In the genomic region with DNA sequence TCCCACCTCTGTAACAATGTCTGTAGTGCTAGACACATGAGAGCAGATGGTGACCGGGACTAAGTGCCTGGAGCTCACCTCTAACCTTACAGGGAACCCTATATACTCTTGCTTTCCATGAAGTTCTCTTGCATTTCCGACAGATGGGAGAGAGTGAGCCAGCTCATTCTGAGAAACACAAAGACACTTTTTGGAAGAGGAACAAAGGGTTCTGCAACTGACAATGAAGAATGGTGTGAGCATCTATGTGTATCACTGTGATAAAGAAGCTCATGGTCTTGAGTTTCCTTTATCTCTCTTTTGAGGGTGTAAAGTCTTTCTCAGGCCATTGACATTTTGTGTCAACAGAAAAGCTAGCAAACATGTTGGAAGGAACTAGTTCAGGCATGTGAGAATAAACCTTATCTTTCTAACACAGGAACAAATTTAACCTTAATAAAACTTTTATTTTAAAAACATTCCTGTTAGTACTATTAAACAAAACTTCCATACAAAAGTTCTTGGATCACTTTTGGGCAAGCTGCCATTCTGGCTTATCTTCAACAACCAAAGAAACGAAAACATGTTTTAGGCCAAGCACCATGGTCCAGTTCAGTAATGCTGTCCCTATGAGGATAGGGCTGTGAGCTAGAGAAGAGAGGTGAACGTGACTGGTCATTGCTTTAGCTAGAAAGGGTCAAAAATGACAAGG, we compare ENCODE assay signal across 12 cellular contexts.
DNase-seq lines count a peak whose midpoint lies in the region; ATAC-seq and TF ChIP-seq lines count a peak whose summit lies in the region.
"Had no signal": no experiment of that assay in that cellular context is flagged by ENCODE, and none has a peak within 500 bp of the region (broad histone marks: within the 10 kb centered on the region; RNA-seq: fewer than 3 reads in every experiment).

No MANE protein-coding gene starts in this region.

- no peaks in the 10 kb centered on the region for H3K36me3 ChIP-seq in muscle layer of colon (ENCODE audit: insufficient read depth, low read length)
- H3K36me3 ChIP-seq: neutrophil had no signal

- peaks cover 4% of the 10 kb centered on the region for H3K9me3 Mint-ChIP-seq in type B pancreatic cell
- H3K9me3 Mint-ChIP-seq in stimulated activated naive CD8-positive, alpha-beta T cell treated with anti-CD3 and anti-CD28 coated beads, Interleukin-15, amount 100 ng/mL, for 72 hours: peaks cover 0 to 7% of the 10 kb centered on the region in 2 donors
- H3K9me3 Mint-ChIP-seq: activated CD4-positive, alpha-beta T cell treated with anti-CD3 and anti-CD28 coated beads, Interleukin-2, amount 10 ng/mL, durations not matched to agents 7 days and 5 days had no signal

- DNase-seq in fibroblast of peridontal ligament (ENCODE audit: extremely low read depth): peak; percentile 70
- no peak for DNase-seq in type B pancreatic cell (ENCODE audit: extremely low spot score, unreplicated experiment)
- no peak for DNase-seq in stimulated activated naive CD8-positive, alpha-beta T cell treated with anti-CD3 and anti-CD28 coated beads, Interleukin-15, amount 100 ng/mL, for 72 hours
- DNase-seq: activated CD4-positive, alpha-beta T cell treated with anti-CD3 and anti-CD28 coated beads, Interleukin-2, amount 10 ng/mL, durations not matched to agents 7 days and 5 days; activated gamma-delta T cell treated with Interleukin-2 at 50 U/mL for 16 hours; Calu3; NCI-H1417 had no signal

- no peak overlapping the region for H3K4me3 Mint-ChIP-seq in type B pancreatic cell
- no peak overlapping the region for H3K4me3 Mint-ChIP-seq in stimulated activated naive CD8-positive, alpha-beta T cell treated with anti-CD3 and anti-CD28 coated beads, Interleukin-15, amount 100 ng/mL, for 72 hours
- H3K4me3 Mint-ChIP-seq: activated CD4-positive, alpha-beta T cell treated with anti-CD3 and anti-CD28 coated beads, Interleukin-2, amount 10 ng/mL, durations not matched to agents 7 days and 5 days had no signal

- no peak for ATAC-seq in stimulated activated naive CD8-positive, alpha-beta T cell treated with anti-CD3 and anti-CD28 coated beads, Interleukin-15, amount 100 ng/mL, for 72 hours
- ATAC-seq in GM21529 (IDR thresholded peaks at IDR 0.05; ENCODE audit: unreplicated experiment): no peak
- no peak for ATAC-seq in GM18909 (IDR thresholded peaks at IDR 0.05; ENCODE audit: poor library complexity, unreplicated experiment)

- no peaks in the 10 kb centered on the region for H3K27me3 Mint-ChIP-seq in type B pancreatic cell
- H3K27me3 Mint-ChIP-seq in stimulated activated naive CD8-positive, alpha-beta T cell treated with anti-CD3 and anti-CD28 coated beads, Interleukin-15, amount 100 ng/mL, for 72 hours: no peaks in the 10 kb centered on the region
- H3K27me3 Mint-ChIP-seq: activated CD4-positive, alpha-beta T cell treated with anti-CD3 and anti-CD28 coated beads, Interleukin-2, amount 10 ng/mL, durations not matched to agents 7 days and 5 days had no signal

- H3K27me3 ChIP-seq in muscle layer of colon (ENCODE audit: control insufficient read depth in 1 of 2, insufficient read depth in 2 of 2, low read length in 2 of 2): no peaks in the 10 kb centered on the region
- H3K27me3 ChIP-seq: neutrophil had no signal

- peaks cover 26% of the 10 kb centered on the region for H3K4me1 ChIP-seq in muscle layer of colon (ENCODE audit: insufficient read depth, low read length)

- H3K27ac Mint-ChIP-seq in type B pancreatic cell: peak overlapping the region; percentile 25
- no peak overlapping the region for H3K27ac Mint-ChIP-seq in stimulated activated naive CD8-positive, alpha-beta T cell treated with anti-CD3 and anti-CD28 coated beads, Interleukin-15, amount 100 ng/mL, for 72 hours
- H3K27ac Mint-ChIP-seq: activated CD4-positive, alpha-beta T cell treated with anti-CD3 and anti-CD28 coated beads, Interleukin-2, amount 10 ng/mL, durations not matched to agents 7 days and 5 days had no signal

- peak overlapping the region in 1 of 2 donors; percentile 5 for H3K4me3 ChIP-seq in muscle layer of colon (ENCODE audit: low read depth in 1 of 2, low read length in 2 of 2)

- H3K4me1 Mint-ChIP-seq in type B pancreatic cell (ENCODE audit: unreplicated experiment): peaks cover 9% of the 10 kb centered on the region
- H3K4me1 Mint-ChIP-seq in stimulated activated naive CD8-positive, alpha-beta T cell treated with anti-CD3 and anti-CD28 coated beads, Interleukin-15, amount 100 ng/mL, for 72 hours: no peaks in the 10 kb centered on the region
- H3K4me1 Mint-ChIP-seq: activated CD4-positive, alpha-beta T cell treated with anti-CD3 and anti-CD28 coated beads, Interleukin-2, amount 10 ng/mL, durations not matched to agents 7 days and 5 days had no signal

- no peaks in the 10 kb centered on the region for H3K9me3 ChIP-seq in muscle layer of colon (ENCODE audit: low read length)
- H3K9me3 ChIP-seq: neutrophil had no signal

- H3K27ac ChIP-seq in VCaP (peak overlapping the region; percentile 69), muscle layer of colon (ENCODE audit: low read depth, low read length) (peak overlapping the region; percentile 62)
- H3K27ac ChIP-seq: neutrophil had no signal

- H3K36me3 Mint-ChIP-seq in type B pancreatic cell: no peaks in the 10 kb centered on the region

- no peak overlapping the region for H3K9ac ChIP-seq in muscle layer of colon (ENCODE audit: low read length)

- TF ChIP-seq CTCF in VCaP (conservative IDR thresholded peaks at IDR 0.05) (no peak), type B pancreatic cell (conservative IDR thresholded peaks at IDR 0.05) (no peak)
